In the genomic region with DNA sequence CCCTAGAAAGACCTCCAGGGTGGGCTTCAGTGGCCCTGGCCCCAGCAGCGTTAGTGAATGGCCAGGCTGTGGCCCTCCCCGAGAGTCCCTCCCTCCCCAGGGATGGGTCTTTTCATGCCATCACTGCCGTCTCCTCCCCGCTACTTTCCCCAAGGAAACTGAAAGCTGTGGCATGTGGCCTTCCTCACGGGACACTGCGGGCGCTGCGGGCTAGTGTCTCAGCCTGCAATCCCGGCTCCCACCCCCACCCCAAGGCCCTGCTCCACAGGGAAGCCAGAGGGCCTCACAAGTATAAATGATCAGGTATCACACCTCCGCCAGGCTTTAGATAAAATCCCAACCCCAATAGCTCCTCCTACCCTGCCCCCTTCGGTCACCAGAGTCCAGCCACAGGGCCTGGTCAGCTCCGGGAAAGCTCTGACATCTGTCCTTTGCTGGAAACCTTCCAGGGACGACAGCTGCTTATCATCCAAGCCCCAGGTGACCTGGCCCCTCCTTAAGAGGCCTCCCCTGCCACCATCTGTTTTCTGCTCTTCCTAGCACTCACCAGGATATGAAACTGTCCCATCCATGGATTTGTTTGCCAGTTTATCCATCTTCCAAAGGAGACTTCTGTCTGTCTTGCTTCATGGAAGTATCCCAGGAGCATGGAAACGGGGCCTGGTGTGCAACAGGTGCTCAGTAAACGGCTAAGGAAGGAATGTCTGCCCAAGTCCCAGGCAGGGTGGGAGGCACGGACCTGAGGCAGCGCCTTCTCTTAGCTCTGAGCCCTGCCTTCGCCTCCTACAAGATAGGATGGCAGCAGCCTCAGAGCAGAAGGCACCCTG, we compare ENCODE assay signal across 1 cellular context.
TF ChIP-seq lines count a peak whose summit lies in the region.

No MANE protein-coding gene starts in this region.

TF ChIP-seq in K562, 482 proteins besides CTCF, POLR2A, EP300 and RAD21 (continued from another document and continues in another):
- TF ChIP-seq ZNF609 (CRISPR knock-in tag; IDR thresholded peaks at IDR 0.05; ENCODE audit: borderline replicate concordance): no peak
- TF ChIP-seq ZNF174 (CRISPR knock-in tag; IDR thresholded peaks at IDR 0.05): no peak
- no peak for TF ChIP-seq NFE2L1 (tag; IDR thresholded peaks at IDR 0.05; ENCODE audit: borderline replicate concordance, low read depth)
- TF ChIP-seq TBP (optimal IDR thresholded peaks at IDR 0.05; ENCODE audit: low read depth, low read length): no peak
- TF ChIP-seq RCOR1 (IDR thresholded peaks at IDR 0.05; ENCODE audit: borderline replicate concordance in 1 of 2, low read depth in 2 of 2, low read length in 2 of 2): peak in 1 of 2 experiments; percentile 82; a peak in 2 of 4 replicates
- no peak for TF ChIP-seq FOXK2 (conservative IDR thresholded peaks at IDR 0.05 in 1 of 2, IDR thresholded peaks at IDR 0.05 in 1 of 2; ENCODE audit: low read depth in 2 of 2)
- TF ChIP-seq MIER1 (IDR thresholded peaks at IDR 0.05; ENCODE audit: low read depth): no peak
- no peak for TF ChIP-seq XRCC5 (IDR thresholded peaks at IDR 0.05; ENCODE audit: low read depth, low read length)
- TF ChIP-seq MCM3 (IDR thresholded peaks at IDR 0.05): no peak
- TF ChIP-seq ZNF431 (CRISPR knock-in tag; IDR thresholded peaks at IDR 0.05): no peak
- TF ChIP-seq ZNF707 (CRISPR knock-in tag; conservative IDR thresholded peaks at IDR 0.05): no peak
- TF ChIP-seq FOXP4 (CRISPR knock-in tag; IDR thresholded peaks at IDR 0.05; ENCODE audit: borderline replicate concordance): no peak
- no peak for TF ChIP-seq NFATC3 (IDR thresholded peaks at IDR 0.05)
- no peak for TF ChIP-seq KAT2B (IDR thresholded peaks at IDR 0.05; ENCODE audit: low read depth, low read length)
- peak; percentile 18; the same call in 1 of the 2 replicates for TF ChIP-seq CREM (IDR thresholded peaks at IDR 0.05; ENCODE audit: low read depth)
- no peak for TF ChIP-seq ZC3H11A (IDR thresholded peaks at IDR 0.05; ENCODE audit: low read depth, low read length)
- no peak for TF ChIP-seq NR2F6 (CRISPR knock-in tag; IDR thresholded peaks at IDR 0.05)
- TF ChIP-seq BHLHE40 (IDR thresholded peaks at IDR 0.05; ENCODE audit: low read length): peak; percentile 71
- no peak for TF ChIP-seq CBX2 (IDR thresholded peaks at IDR 0.05; ENCODE audit: insufficient read depth, low read length, poor library complexity, severe bottlenecking)
- TF ChIP-seq ZNF507 (tag; conservative IDR thresholded peaks at IDR 0.05): no peak
- peak; percentile 79 for TF ChIP-seq ZNF644 (tag; IDR thresholded peaks at IDR 0.05; ENCODE audit: low read depth)
- no peak for TF ChIP-seq FOXK1 (CRISPR knock-in tag; IDR thresholded peaks at IDR 0.05; ENCODE audit: borderline replicate concordance)
- TF ChIP-seq YBX1 (IDR thresholded peaks at IDR 0.05): no peak
- no peak for TF ChIP-seq ZBTB26 (CRISPR knock-in tag; IDR thresholded peaks at IDR 0.05)
- TF ChIP-seq RFX7 (CRISPR knock-in tag; IDR thresholded peaks at IDR 0.05): no peak
- no peak for TF ChIP-seq NELFE (IDR thresholded peaks at IDR 0.05; ENCODE audit: insufficient read depth, insufficient read length)
- TF ChIP-seq ATF7 (IDR thresholded peaks at IDR 0.05): peak; percentile 64
- TF ChIP-seq DNMT1 (IDR thresholded peaks at IDR 0.05): no peak
- TF ChIP-seq, protein P1, sequence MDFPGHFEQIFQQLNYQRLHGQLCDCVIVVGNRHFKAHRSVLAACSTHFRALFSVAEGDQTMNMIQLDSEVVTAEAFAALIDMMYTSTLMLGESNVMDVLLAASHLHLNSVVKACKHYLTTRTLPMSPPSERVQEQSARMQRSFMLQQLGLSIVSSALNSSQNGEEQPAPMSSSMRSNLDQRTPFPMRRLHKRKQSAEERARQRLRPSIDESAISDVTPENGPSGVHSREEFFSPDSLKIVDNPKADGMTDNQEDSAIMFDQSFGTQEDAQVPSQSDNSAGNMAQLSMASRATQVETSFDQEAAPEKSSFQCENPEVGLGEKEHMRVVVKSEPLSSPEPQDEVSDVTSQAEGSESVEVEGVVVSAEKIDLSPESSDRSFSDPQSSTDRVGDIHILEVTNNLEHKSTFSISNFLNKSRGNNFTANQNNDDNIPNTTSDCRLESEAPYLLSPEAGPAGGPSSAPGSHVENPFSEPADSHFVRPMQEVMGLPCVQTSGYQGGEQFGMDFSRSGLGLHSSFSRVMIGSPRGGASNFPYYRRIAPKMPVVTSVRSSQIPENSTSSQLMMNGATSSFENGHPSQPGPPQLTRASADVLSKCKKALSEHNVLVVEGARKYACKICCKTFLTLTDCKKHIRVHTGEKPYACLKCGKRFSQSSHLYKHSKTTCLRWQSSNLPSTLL (IDR thresholded peaks at IDR 0.05): no peak
- TF ChIP-seq CHD1 (IDR thresholded peaks at IDR 0.05; ENCODE audit: low read length): no peak
- no peak for TF ChIP-seq TFAM (CRISPR knock-in tag; conservative IDR thresholded peaks at IDR 0.05)
- TF ChIP-seq DMBX1 (CRISPR knock-in tag; IDR thresholded peaks at IDR 0.05; ENCODE audit: borderline replicate concordance): peak; percentile 90
- no peak for TF ChIP-seq MTF1 (CRISPR knock-in tag; IDR thresholded peaks at IDR 0.05; ENCODE audit: borderline replicate concordance)
- TF ChIP-seq, protein P2, sequence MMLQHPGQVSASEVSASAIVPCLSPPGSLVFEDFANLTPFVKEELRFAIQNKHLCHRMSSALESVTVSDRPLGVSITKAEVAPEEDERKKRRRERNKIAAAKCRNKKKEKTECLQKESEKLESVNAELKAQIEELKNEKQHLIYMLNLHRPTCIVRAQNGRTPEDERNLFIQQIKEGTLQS (IDR thresholded peaks at IDR 0.05): no peak
- TF ChIP-seq, protein P2 (CRISPR knock-in tag; conservative IDR thresholded peaks at IDR 0.05): no peak
- no peak for TF ChIP-seq SUPT5H (IDR thresholded peaks at IDR 0.05)
- TF ChIP-seq ZNF143 (CRISPR knock-in tag; IDR thresholded peaks at IDR 0.05): no peak
- TF ChIP-seq, protein P3, sequence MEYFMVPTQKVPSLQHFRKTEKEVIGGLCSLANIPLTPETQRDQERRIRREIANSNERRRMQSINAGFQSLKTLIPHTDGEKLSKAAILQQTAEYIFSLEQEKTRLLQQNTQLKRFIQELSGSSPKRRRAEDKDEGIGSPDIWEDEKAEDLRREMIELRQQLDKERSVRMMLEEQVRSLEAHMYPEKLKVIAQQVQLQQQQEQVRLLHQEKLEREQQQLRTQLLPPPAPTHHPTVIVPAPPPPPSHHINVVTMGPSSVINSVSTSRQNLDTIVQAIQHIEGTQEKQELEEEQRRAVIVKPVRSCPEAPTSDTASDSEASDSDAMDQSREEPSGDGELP (CRISPR knock-in tag; IDR thresholded peaks at IDR 0.05; ENCODE audit: borderline replicate concordance): peak; percentile 94
- TF ChIP-seq JUND (IDR thresholded peaks at IDR 0.05; ENCODE audit: borderline replicate concordance, low read depth, low read length): no peak
- TF ChIP-seq JUND (tag; IDR thresholded peaks at IDR 0.05; ENCODE audit: borderline replicate concordance, low read depth, low read length): no peak; the same call in 2 of the 3 replicates
- no peak for TF ChIP-seq ZNF830 (CRISPR knock-in tag; IDR thresholded peaks at IDR 0.05)
- TF ChIP-seq PHTF2 (CRISPR knock-in tag; IDR thresholded peaks at IDR 0.05): no peak
- TF ChIP-seq ZFP36 (IDR thresholded peaks at IDR 0.05; ENCODE audit: low read depth, low read length, partially characterized antibody): no peak
- no peak for TF ChIP-seq ELK1 (CRISPR knock-in tag; IDR thresholded peaks at IDR 0.05)
- TF ChIP-seq U2AF1 (optimal IDR thresholded peaks at IDR 0.05; ENCODE audit: low read depth, low read length): no peak
- TF ChIP-seq EZH2 (IDR thresholded peaks at IDR 0.05; ENCODE audit: borderline replicate concordance, low read depth, low read length): no peak
- TF ChIP-seq MYBL2 (IDR thresholded peaks at IDR 0.05; ENCODE audit: low read depth): no peak
- no peak for TF ChIP-seq MYBL2 (CRISPR knock-in tag; IDR thresholded peaks at IDR 0.05; ENCODE audit: borderline replicate concordance)
- no peak for TF ChIP-seq ZNF780A (CRISPR knock-in tag; IDR thresholded peaks at IDR 0.05)
- TF ChIP-seq ZFPM2 (CRISPR knock-in tag; IDR thresholded peaks at IDR 0.05): no peak
- TF ChIP-seq PHB2 (IDR thresholded peaks at IDR 0.05; ENCODE audit: low read depth): peak; percentile 67; the same call in 1 of the 2 replicates
- peak; percentile 50; the same call in 1 of the 2 replicates for TF ChIP-seq LEF1 (IDR thresholded peaks at IDR 0.05)
- TF ChIP-seq BRF2 (IDR thresholded peaks at IDR 0.05; ENCODE audit: borderline replicate concordance, insufficient read depth, insufficient read length): no peak
